20 cellular contexts compared by ENCODE assay signal in genomic region chr4:8656185-8656517, GRCh38.
"Had no signal": no experiment of that assay in that cellular context is flagged by ENCODE, and none has a peak within 500 bp of the region (broad histone marks: within the 10 kb centered on the region; RNA-seq: fewer than 3 reads in every experiment).

No MANE protein-coding gene starts in this region.

- H3K4me3 Mint-ChIP-seq: natural killer cell treated with Interleukin-12 subunit alpha and Interleukin-12 subunit beta and Interleukin-15 and Interleukin-18, amount 100 ng/mL, for 72 hours; neural progenitor cell had no signal

- H3K9ac ChIP-seq: neural progenitor cell, parathyroid adenoma had no signal

- H3K4me2 ChIP-seq: neural progenitor cell had no signal

- H3K9me3 ChIP-seq: heart left ventricle, psoas muscle, right lobe of liver, stomach, thoracic aorta, transverse colon had no signal

- H3K4me1 ChIP-seq: heart left ventricle, neural progenitor cell, parathyroid adenoma, psoas muscle, right lobe of liver, stomach, transverse colon had no signal

- H3K27me3 ChIP-seq: neural progenitor cell, right lobe of liver had no signal

- H3K4me3 ChIP-seq: dorsolateral prefrontal cortex, heart left ventricle, neural progenitor cell, psoas muscle, right lobe of liver, stomach, thoracic aorta, transverse colon had no signal

- H3K4me1 Mint-ChIP-seq: neural progenitor cell had no signal

- ATAC-seq: esophagus mucosa, heart left ventricle, left lobe of liver, psoas muscle, right lobe of liver had no signal

- DNase-seq: cortex of kidney; effector memory CD4-positive, alpha-beta T cell; hippocampal formation; midbrain; occipital lobe; psoas muscle; retina; stimulated activated naive CD4-positive, alpha-beta T cell; substantia nigra; transverse colon had no signal

- H3K27ac Mint-ChIP-seq: natural killer cell treated with Interleukin-12 subunit alpha and Interleukin-12 subunit beta and Interleukin-15 and Interleukin-18, amount 100 ng/mL, for 72 hours; neural progenitor cell had no signal

- H3K79me2 ChIP-seq: parathyroid adenoma had no signal

- H3K36me3 ChIP-seq: heart left ventricle, neural progenitor cell, right lobe of liver, stomach, thoracic aorta, transverse colon had no signal

- H3K27ac ChIP-seq: dorsolateral prefrontal cortex, heart left ventricle, neural progenitor cell, parathyroid adenoma, psoas muscle, right lobe of liver, stomach, thoracic aorta, transverse colon had no signal

- H3K36me3 Mint-ChIP-seq: natural killer cell treated with Interleukin-12 subunit alpha and Interleukin-12 subunit beta and Interleukin-15 and Interleukin-18, amount 100 ng/mL, for 72 hours; neural progenitor cell had no signal

- H2AFZ ChIP-seq: neural progenitor cell, parathyroid adenoma had no signal
